In genomic region chr2:181892795-181893435, GRCh38 we compare ENCODE assay signal across 8 cellular contexts. TPM values are rescaled to one million over a fixed set of nuclear protein-coding genes. Genes with fewer than 3 reads are reported as not detected.
DNase-seq lines count a peak whose midpoint lies in the region; ATAC-seq and TF ChIP-seq lines count a peak whose summit lies in the region.

No MANE protein-coding gene starts in this region.

- no peaks in the 10 kb centered on the region for H3K9me3 ChIP-seq in right cardiac atrium (ENCODE audit: control insufficient read depth, low read length)
- H3K9me3 ChIP-seq in spleen, result no peaks in the 10 kb centered on the region

- TF ChIP-seq CTCF in spleen (IDR thresholded peaks at IDR 0.05 in 8 of 11, conservative IDR thresholded peaks at IDR 0.05 in 3 of 11), result no peak

- H3K4me3 ChIP-seq in right cardiac atrium (ENCODE audit: low read length) (peak overlapping the region; percentile 99), spleen (peak overlapping the region; percentile 59 to 93 (median 86))

- peak overlapping the region; percentile 94 for H3K4me3 Mint-ChIP-seq in activated naive CD4-positive, alpha-beta T cell treated with anti-CD3 and anti-CD28 coated beads for 36 hours
- H3K4me3 Mint-ChIP-seq in activated CD4-positive, alpha-beta memory T cell treated with anti-CD3 and anti-CD28 coated beads for 36 hours, result peak overlapping the region; percentile 96

- POLR2A ChIA-PET in activated CD4-positive, alpha-beta memory T cell treated with anti-CD3 and anti-CD28 coated beads for 36 hours (lab: Charles Lee), result interaction anchor here (1.1 kb wide), 1 partner anchor 14 kb away, joined by 6 read pairs; no protein-coding TSS in a partner anchor

- H3K36me3 ChIP-seq in spleen, result peaks cover 0 to 7% (median 0%) of the 10 kb centered on the region in 6 donors

- intact Hi-C loops in activated naive CD4-positive, alpha-beta T cell treated with anti-CD3 and anti-CD28 coated beads for 36 hours (cut with micrococcal nuclease), result loop anchor here (1.0 to 10.0 kb wide), 9 partner anchors 11 to 1888 kb away; partner anchors contain the start of gene CWC22
- intact Hi-C loops in activated CD4-positive, alpha-beta memory T cell treated with anti-CD3 and anti-CD28 coated beads for 36 hours (cut with micrococcal nuclease), result loop anchor here (1.0 to 10.0 kb wide), 8 partner anchors 59 to 1886 kb away; partner anchors contain the start of genes CWC22, DNAJC10, ITGA4 and UBE2E3
- intact Hi-C loops in right cardiac atrium (cut with DNase I) (no loop called here), spleen (cut with DNase I; ENCODE audit: low total_unique reads) (no loop called here)

- H3K27me3 ChIP-seq in right cardiac atrium (ENCODE audit: control insufficient read depth, insufficient read depth), result no peaks in the 10 kb centered on the region
- H3K27me3 ChIP-seq in spleen (replicated peaks in 1 of 7), result no peaks in the 10 kb centered on the region

- no peak for TF ChIP-seq POLR2A in spleen (IDR thresholded peaks at IDR 0.05)

- H3K4me1 ChIP-seq in right cardiac atrium (ENCODE audit: control insufficient read depth, insufficient read depth, low read length) (no peaks in the 10 kb centered on the region), spleen (peaks cover 11 to 65% (median 50%) of the 10 kb centered on the region in 6 donors)

- WGBS in right cardiac atrium, result 6% methylated on average over 10 of the region's 10 CpGs
- 10 to 13% (median 13%) methylated on average over 10 of the region's 10 CpGs for WGBS in spleen, 5 donors

- H3K27me3 Mint-ChIP-seq in activated naive CD4-positive, alpha-beta T cell treated with anti-CD3 and anti-CD28 coated beads for 36 hours (ENCODE audit: low read depth), result peaks cover 9% of the 10 kb centered on the region
- H3K27me3 Mint-ChIP-seq in activated CD4-positive, alpha-beta memory T cell treated with anti-CD3 and anti-CD28 coated beads for 36 hours, result peaks cover 7% of the 10 kb centered on the region

- H3K36me3 Mint-ChIP-seq in activated naive CD4-positive, alpha-beta T cell treated with anti-CD3 and anti-CD28 coated beads for 36 hours (ENCODE audit: low read depth), result peaks cover 18% of the 10 kb centered on the region
- peaks cover 10% of the 10 kb centered on the region for H3K36me3 Mint-ChIP-seq in activated CD4-positive, alpha-beta memory T cell treated with anti-CD3 and anti-CD28 coated beads for 36 hours

- peak overlapping the region; percentile 41 for H3K27ac Mint-ChIP-seq in activated naive CD4-positive, alpha-beta T cell treated with anti-CD3 and anti-CD28 coated beads for 36 hours
- peak overlapping the region; percentile 13 for H3K27ac Mint-ChIP-seq in activated CD4-positive, alpha-beta memory T cell treated with anti-CD3 and anti-CD28 coated beads for 36 hours

- H3K9me3 Mint-ChIP-seq in activated naive CD4-positive, alpha-beta T cell treated with anti-CD3 and anti-CD28 coated beads for 36 hours, result no peaks in the 10 kb centered on the region
- no peaks in the 10 kb centered on the region for H3K9me3 Mint-ChIP-seq in activated CD4-positive, alpha-beta memory T cell treated with anti-CD3 and anti-CD28 coated beads for 36 hours

- H3K27ac ChIP-seq in right cardiac atrium (ENCODE audit: low read length), result peak overlapping the region; percentile 100
- peak overlapping the region; percentile 93 to 98 (median 97) for H3K27ac ChIP-seq in spleen

- ATAC-seq in right cardiac atrium (no peak), HG03439 (IDR thresholded peaks at IDR 0.05; ENCODE audit: unreplicated experiment) (no peak)

- CTCF ChIA-PET in activated naive CD4-positive, alpha-beta T cell treated with anti-CD3 and anti-CD28 coated beads for 36 hours (lab: Charles Lee), result interaction anchor here (0.7 to 2.8 kb wide), 3 partner anchors 8 to 44 kb away, joined by 3 to 18 read pairs (median 3); no protein-coding TSS in a partner anchor
- CTCF ChIA-PET in activated CD4-positive, alpha-beta memory T cell treated with anti-CD3 and anti-CD28 coated beads for 36 hours (lab: Charles Lee), result interaction anchor here (0.6 to 2.1 kb wide), 7 partner anchors 8 to 253 kb away, joined by 3 to 13 read pairs (median 3); no protein-coding TSS in a partner anchor

- peaks cover 28% of the 10 kb centered on the region for H3K4me1 Mint-ChIP-seq in activated naive CD4-positive, alpha-beta T cell treated with anti-CD3 and anti-CD28 coated beads for 36 hours (ENCODE audit: low read depth)
- H3K4me1 Mint-ChIP-seq in activated CD4-positive, alpha-beta memory T cell treated with anti-CD3 and anti-CD28 coated beads for 36 hours (ENCODE audit: low read depth), result peaks cover 23% of the 10 kb centered on the region

- DNase-seq in activated naive CD4-positive, alpha-beta T cell treated with anti-CD3 and anti-CD28 coated beads for 36 hours, result no peak
- DNase-seq in activated naive CD4-positive, alpha-beta T cell treated with anti-CD3 and anti-CD28 coated beads, Interleukin-2, amount 50 U/mL, for 16 hours, result no peak
- no peak for DNase-seq in activated CD4-positive, alpha-beta memory T cell treated with anti-CD3 and anti-CD28 coated beads for 36 hours
- DNase-seq in right cardiac atrium, result no peak
- no peak for DNase-seq in spleen
- no peak for DNase-seq in nucleus accumbens (lab: John Stamatoyannopoulos, UW)
- DNase-seq in activated CD4-positive, alpha-beta T cell treated with anti-CD3 and anti-CD28 coated beads, Interleukin-2, amount 50 U/mL, for 48 hours, result no peak

RNA-seq across cellular contexts. Expression of gene ITPRID2, which starts 1.4 kb away (rescaled TPM):
- 10 to 100 TPM; 40.7 to 40.8 TPM for total RNA-seq in activated naive CD4-positive, alpha-beta T cell treated with anti-CD3 and anti-CD28 coated beads for 36 hours
- 10 to 100 TPM; 38.0 to 39.2 TPM for total RNA-seq in activated CD4-positive, alpha-beta memory T cell treated with anti-CD3 and anti-CD28 coated beads for 36 hours
- total RNA-seq in right cardiac atrium (10 to 100 TPM; 80.5 to 95.9 (median 82.2) TPM), spleen (100 to 1,000 TPM in 6 of 7 donors, 10 to 100 TPM in 1; 97.6 to 230 (median 127) TPM)
- polyA plus RNA-seq in right cardiac atrium (27.8 TPM), spleen (10 to 100 TPM; 18.0 to 34.0 (median 19.5) TPM)

Comparison
In these comparisons a context has a peak if more than half of its experiments do, and no peak if none do; other contexts are left out.
1. intact Hi-C loops: an anchor here in activated naive CD4-positive, alpha-beta T cell treated with anti-CD3 and anti-CD28 coated beads for 36 hours (1.0 to 10.0 kb wide) and activated CD4-positive, alpha-beta memory T cell treated with anti-CD3 and anti-CD28 coated beads for 36 hours (1.0 to 10.0 kb wide); none called in right cardiac atrium and spleen.